Comparison of ENCODE assay signal across 10 cellular contexts in genomic region chr2:23536326-23536725, GRCh38.
"Had no signal": no experiment of that assay in that cellular context is flagged by ENCODE, and none has a peak within 500 bp of the region (broad histone marks: within the 10 kb centered on the region; RNA-seq: fewer than 3 reads in every experiment).

No MANE protein-coding gene starts in this region.

- H3K27ac ChIP-seq: brain microvascular endothelial cell, right atrium auricular region, skin epidermis, thyroid gland had no signal

- DNase-seq: activated CD4-positive, alpha-beta T cell treated with anti-CD3 and anti-CD28 coated beads, Interleukin-2, amount 10 ng/mL, durations not matched to agents 7 days and 5 days; activated T-cell treated with anti-CD3 and anti-CD28 coated beads, Interleukin-2, amount 50 U/mL, for 1 hour; brain microvascular endothelial cell; dermis blood vessel endothelial cell; hypothalamus; kidney glomerular epithelial cell; mesendoderm; thyroid gland had no signal

- H3K9me3 ChIP-seq: right atrium auricular region, thyroid gland had no signal

- H3K36me3 ChIP-seq: brain microvascular endothelial cell, right atrium auricular region, thyroid gland had no signal

- H3K27me3 ChIP-seq: brain microvascular endothelial cell, right atrium auricular region, thyroid gland had no signal

- H3K4me3 ChIP-seq: right atrium auricular region, skin epidermis, thyroid gland had no signal
